13 cellular contexts compared by ENCODE assay signal in genomic region chr2:36389081-36389480, GRCh38. TPM values are rescaled to one million over a fixed set of nuclear protein-coding genes. Genes with fewer than 3 reads are reported as not detected.
DNase-seq lines count a peak whose midpoint lies in the region; ATAC-seq, FAIRE-seq and TF ChIP-seq lines count a peak whose summit lies in the region.
"Had no signal": no experiment of that assay in that cellular context is flagged by ENCODE, and none has a peak within 500 bp of the region (broad histone marks: within the 10 kb centered on the region; RNA-seq: fewer than 3 reads in every experiment).

No MANE protein-coding gene starts in this region.

- TF ChIP-seq CTCF in HepG2 (CRISPR knock-in tag; IDR thresholded peaks at IDR 0.05) (no peak), stomach (IDR thresholded peaks at IDR 0.05) (no peak)

- FAIRE-seq in HepG2 (lab: Jason Lieb, UNC), result peak; percentile 12

- H3K36me3 Mint-ChIP-seq in immature natural killer cell, result peaks cover 0 to 4% (median 0%) of the 10 kb centered on the region in 3 donors

- H2AFZ ChIP-seq in HepG2 (ENCODE audit: low read length), result no peak overlapping the region

- H3K27me3 Mint-ChIP-seq in immature natural killer cell (ENCODE audit: low read depth in 3 of 3), result no peaks in the 10 kb centered on the region

- no peak for TF ChIP-seq RAD21 in HepG2 (CRISPR knock-in tag; IDR thresholded peaks at IDR 0.05)

- H3K4me2 ChIP-seq in HepG2 (ENCODE audit: low read depth, low read length), result no peak overlapping the region

- in situ Hi-C loops in HepG2 (cut with HindIII; ENCODE audit: extremely low pct_ligation_motif_present, low pct_unique_long_range_greater_than_20kb), result no loop called here

- H3K4me1 Mint-ChIP-seq in immature natural killer cell, result peaks cover 14 to 20% of the 10 kb centered on the region in 2 donors

- peaks cover 85% of the 10 kb centered on the region for H3K79me2 ChIP-seq in HepG2 (ENCODE audit: insufficient read depth, low read length)

- DNase-seq in NCI-H526 treated with DMSO at 0.1 percent for 48 hours (lab: John Stamatoyannopoulos, UW) (peak; percentile 79), dermis blood vessel endothelial cell (peak; percentile 84), HepG2 (ENCODE audit: low spot score) (no peak), stomach (no peak), immature natural killer cell (no peak), T-helper 2 cell (no peak)
- DNase-seq: activated effector memory CD4-positive, alpha-beta T cell treated with anti-CD3 and anti-CD28 coated beads, Interleukin-2, amount 50 U/mL, for 16 hours; DMS79 treated with DMSO at 0.1 percent for 48 hours; H7; NCI-H1048 had no signal

- H3K4me1 ChIP-seq in HepG2 (ENCODE audit: insufficient read depth, low read length), result peaks cover 36% of the 10 kb centered on the region
- H3K4me1 ChIP-seq in stomach, result peaks cover 10 to 40% (median 18%) of the 10 kb centered on the region in 4 donors

- no peaks in the 10 kb centered on the region for H3K9me3 ChIP-seq in HepG2 (ENCODE audit: low read length)
- H3K9me3 ChIP-seq in stomach, result no peaks in the 10 kb centered on the region

- H3K27ac Mint-ChIP-seq in immature natural killer cell, result no peak overlapping the region

- CTCF ChIA-PET in HepG2 (lab: Yijun Ruan, JAX; ENCODE audit: low intra/inter-chr PET ratio, low total read pairs), result no interaction called here

- no peak overlapping the region for H3K9ac ChIP-seq in HepG2 (ENCODE audit: insufficient read depth, low read depth, low read length)

- H3K4me3 ChIP-seq in HepG2 (replicated peaks in 1 of 3; ENCODE audit: insufficient read depth in 1 of 3, low read depth in 2 of 3, low read length in 3 of 3) (no peak overlapping the region), stomach (no peak overlapping the region)

- WGBS in HepG2 (ENCODE audit: low lambda C conversion rate), result 89% methylated on average over 4 of the region's 4 CpGs
- 21 to 35% (median 30%) methylated on average over 4 of the region's 4 CpGs for WGBS in stomach, 5 donors

- no peaks in the 10 kb centered on the region for H3K9me3 Mint-ChIP-seq in immature natural killer cell

- TF ChIP-seq POLR2A in HepG2 (IDR thresholded peaks at IDR 0.05; ENCODE audit: insufficient read depth in 1 of 2, low read depth in 2 of 2, low read length in 2 of 2), result no peak
- no peak for TF ChIP-seq POLR2A in stomach (IDR thresholded peaks at IDR 0.05)

- peaks cover 4% of the 10 kb centered on the region; the same call in 1 of the 2 replicates for H4K20me1 ChIP-seq in HepG2 (ENCODE audit: insufficient read depth, low read length)

- ATAC-seq in HepG2 (no peak), GM19452 (IDR thresholded peaks at IDR 0.05; ENCODE audit: unreplicated experiment) (no peak), GM18498 (IDR thresholded peaks at IDR 0.05; ENCODE audit: unreplicated experiment) (no peak)

- no peak overlapping the region for H3K4me3 Mint-ChIP-seq in immature natural killer cell

- H3K27me3 ChIP-seq in HepG2 (ENCODE audit: control insufficient read depth in 1 of 2, insufficient read depth in 2 of 2, low read length in 2 of 2) (no peaks in the 10 kb centered on the region), stomach (no peaks in the 10 kb centered on the region)

- no TSS peak for BruUV-seq in HepG2 (replicated peaks; lab: Mats Ljungman, UMichigan)

- no peak overlapping the region for H3K27ac ChIP-seq in HepG2 (ENCODE audit: extremely low read length, insufficient read depth, low read length)
- peak overlapping the region in 3 of 5 donors; percentile 13 to 47 (median 38) for H3K27ac ChIP-seq in stomach
- H3K27ac ChIP-seq: VCaP had no signal

- TF ChIP-seq EP300 in HepG2 (IDR thresholded peaks at IDR 0.05; ENCODE audit: low read depth in 2 of 2, low read length in 2 of 2) (no peak), HepG2 (CRISPR knock-in tag; IDR thresholded peaks at IDR 0.05; ENCODE audit: borderline replicate concordance) (no peak), stomach (IDR thresholded peaks at IDR 0.05) (no peak)

- POLR2A ChIA-PET in HepG2 (lab: Yijun Ruan, JAX), result no interaction called here

- H3K36me3 ChIP-seq in HepG2 (replicated peaks in 1 of 2; ENCODE audit: control insufficient read depth in 1 of 2, insufficient read depth in 2 of 2, low read length in 2 of 2) (peaks cover 9 to 17% of the 10 kb centered on the region in 2 experiments; a peak in 3 of 5 replicates), stomach (no peaks in the 10 kb centered on the region)

- intact Hi-C loops in HepG2 (cut with micrococcal nuclease; ENCODE audit: unreplicated experiment) (no loop called here), stomach (cut with DNase I; ENCODE audit: low total_unique reads) (no loop called here)

TF ChIP-seq in HepG2, 621 proteins besides CTCF, POLR2A, EP300 and RAD21:
- no peak for TF ChIP-seq ZNF841 (CRISPR knock-in tag; IDR thresholded peaks at IDR 0.05; ENCODE audit: borderline replicate concordance)
- TF ChIP-seq CBFB (CRISPR knock-in tag; IDR thresholded peaks at IDR 0.05), result no peak
- TF ChIP-seq KLF13 (CRISPR knock-in tag; IDR thresholded peaks at IDR 0.05), result no peak
TF ChIP-seq in HepG2: peak in this region for 0.

RNA-seq across cellular contexts. Expression of gene CRIM1, which starts 33.5 kb away (rescaled TPM):
- total RNA-seq in dermis blood vessel endothelial cell, result 765 and 891 TPM in 2 replicates
- total RNA-seq in HepG2 (2016; rRNA removed; fragmentation: Illumina TruSeq; extraction: Trizol), result 21.5 and 39.1 TPM in 2 replicates
- total RNA-seq in HepG2 (2016; cell fraction: cytosol; rRNA removed; fragmentation: Illumina TruSeq; extraction: Trizol; ENCODE audit: low read depth), result 87.0 and 95.7 TPM in 2 replicates
- total RNA-seq in HepG2 (2016; cell fraction: insoluble cytoplasmic fraction; rRNA removed; fragmentation: Illumina TruSeq; extraction: Trizol), result 19.5 and 37.7 TPM in 2 replicates
- 21.6 and 24.0 TPM in 2 replicates for total RNA-seq in HepG2 (2016; cell fraction: membrane; rRNA removed; fragmentation: Illumina TruSeq; extraction: Trizol)
- total RNA-seq in HepG2 (2016; cell fraction: nucleus; rRNA removed; fragmentation: Illumina TruSeq; extraction: Trizol), result 70.5 and 71.4 TPM in 2 replicates
- polyA plus RNA-seq in HepG2 (2011; rRNA removed), result 61.6 and 69.9 TPM in 2 replicates
- polyA plus RNA-seq in HepG2 (2011; cell fraction: cytosol; rRNA removed), result 47.0 and 57.8 TPM in 2 replicates
- polyA plus RNA-seq in HepG2 (2011; cell fraction: nucleus; rRNA removed), result 59.9 and 71.8 TPM in 2 replicates
- polyA plus RNA-seq in HepG2 (2012), result 47.6 and 59.6 TPM in 2 replicates
- polyA plus RNA-seq in HepG2 (2016; cell fraction: cytosol; fragmentation: Illumina TruSeq; extraction: Trizol; ENCODE audit: low read depth), result 1.1 and 2.4 TPM in 2 replicates
- polyA plus RNA-seq in HepG2 (2016; cell fraction: insoluble cytoplasmic fraction; fragmentation: Illumina TruSeq; extraction: Trizol; ENCODE audit: low read depth), result 14.9 and 16.1 TPM in 2 replicates
- polyA plus RNA-seq in HepG2 (2016; cell fraction: membrane; fragmentation: Illumina TruSeq; extraction: Trizol; ENCODE audit: low read depth), result 3.8 and 5.1 TPM in 2 replicates
- 36.1 and 38.6 TPM in 2 replicates for polyA plus RNA-seq in HepG2 (2016; cell fraction: nucleus; fragmentation: Illumina TruSeq; extraction: Trizol; ENCODE audit: insufficient read depth, low read depth)
- 452 and 516 TPM in 2 replicates for polyA minus RNA-seq in HepG2 (2011; rRNA and poly(A)+ RNA removed; ENCODE audit: low replicate concordance)
- polyA minus RNA-seq in HepG2 (2011; cell fraction: cytosol; rRNA and poly(A)+ RNA removed), result 226 and 235 TPM in 2 replicates
- 306 and 348 TPM in 2 replicates for polyA minus RNA-seq in HepG2 (2011; cell fraction: nucleus; rRNA and poly(A)+ RNA removed)
- 100 to 1,000 TPM in 3 of 5 donors, 10 to 100 TPM in 2; 46.5 to 158 (median 104) TPM for total RNA-seq in stomach
- 1 to 10 TPM; 3.1 to 7.0 (median 6.7) TPM for polyA plus RNA-seq in stomach
- 1 to 10 TPM; 1.9 to 3.3 (median 3.0) TPM for polyA plus RNA-seq in immature natural killer cell

Comparison
In these comparisons a context has a peak if more than half of its experiments do, and no peak if none do; other contexts are left out.
1. DNase-seq: peak in NCI-H526 treated with DMSO at 0.1 percent for 48 hours (single experiment) and dermis blood vessel endothelial cell (single experiment); none in HepG2 (single experiment), stomach (single experiment), immature natural killer cell (0 of 3) and T-helper 2 cell (0 of 5).